In the genomic region with DNA sequence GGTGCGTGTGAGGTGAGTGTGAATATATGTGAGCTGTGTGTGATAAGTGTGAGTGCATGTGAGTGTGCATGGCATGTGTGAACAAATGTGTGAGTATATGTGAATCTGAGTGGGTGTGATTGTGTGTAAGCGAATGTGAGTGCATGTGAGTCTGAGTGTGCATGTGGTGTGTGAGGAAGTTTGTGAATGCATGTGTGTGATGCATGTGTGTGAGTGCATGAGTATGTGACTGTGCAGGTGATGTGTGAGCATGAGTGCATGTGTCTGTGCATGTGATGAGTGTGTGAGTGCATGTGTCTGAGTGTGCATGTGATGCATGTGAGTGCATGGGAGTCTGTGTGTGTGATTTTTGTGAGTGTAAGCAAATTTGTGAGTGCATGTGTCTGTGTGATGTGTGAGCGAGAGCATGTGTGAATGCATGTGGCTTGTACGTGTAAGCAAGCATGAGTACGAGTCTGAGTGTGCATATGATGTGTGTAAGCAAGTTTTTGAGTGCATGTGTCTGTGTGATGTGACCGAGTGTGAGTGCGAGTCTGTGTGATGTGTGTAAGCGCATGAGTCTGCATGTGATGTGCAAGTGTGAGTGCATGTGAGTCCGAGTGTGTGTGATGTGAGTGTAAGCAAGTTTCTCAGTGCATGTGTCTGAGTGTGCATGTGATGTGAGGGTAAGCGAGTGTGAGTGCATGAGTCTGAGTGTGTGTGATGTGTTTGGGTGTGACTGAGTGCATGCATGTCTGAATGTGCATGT, we compare ENCODE assay signal across 21 cellular contexts. TPM values are rescaled to one million over a fixed set of nuclear protein-coding genes. Genes with fewer than 3 reads are reported as not detected.
A peak's percentile ranks its signal among the peaks of the same experiment; 100 is the strongest.
DNase-seq lines count a peak whose midpoint lies in the region; ATAC-seq, FAIRE-seq and TF ChIP-seq lines count a peak whose summit lies in the region.
"Had no signal": no experiment of that assay in that cellular context is flagged by ENCODE, and none has a peak within 500 bp of the region (broad histone marks: within the 10 kb centered on the region; RNA-seq: fewer than 3 reads in every experiment).

No MANE protein-coding gene starts in this region.

- no peak for DNase-seq in HCT116 (ENCODE audit: low read depth, low spot score)
- DNase-seq in astrocyte (ENCODE audit: low read depth), result no peak
- peak in 1 of 2 donors; percentile 14 for DNase-seq in uterus
- no peak for DNase-seq in NCI-H524 (lab: John Stamatoyannopoulos, UW)
- no peak for DNase-seq in NCI-H2029 (lab: John Stamatoyannopoulos, UW)
- DNase-seq: activated CD4-positive, CD25-positive, alpha-beta regulatory T cell treated with anti-CD3 and anti-CD28 coated beads, Interleukin-2, amount 50 U/mL, for 72 hours; central memory CD4-positive, alpha-beta T cell; naive thymus-derived CD4-positive, alpha-beta T cell; NCI-H187; NCI-H526 had no signal

- TF ChIP-seq RAD21 in HCT116 (IDR thresholded peaks at IDR 0.05; ENCODE audit: low read depth), result no peak

- H3K9me3 Mint-ChIP-seq in astrocyte (ENCODE audit: unreplicated experiment), result no peaks in the 10 kb centered on the region
- H3K9me3 Mint-ChIP-seq: activated CD8-positive, alpha-beta T cell treated with anti-CD3 and anti-CD28 coated beads for 36 hours; activated naive CD4-positive, alpha-beta T cell treated with anti-CD3 and anti-CD28 coated beads, Interleukin-2, amount 50 U/mL, for 72 hours; activated T-helper 17 cell treated with anti-CD3 and anti-CD28 coated beads, Interleukin-2, amount 50 U/mL, for 72 hours; CD8-positive, alpha-beta T cell; dendritic cell treated with granulocyte-macrophage colony-stimulating factor and Interleukin-4, amounts not matched to agents 40 ng/mL and 50 ng/mL, for 4 days; naive thymus-derived CD4-positive, alpha-beta T cell; T-helper 1 cell treated with Interleukin-12 subunit alpha and Interleukin-12 subunit beta and Interleukin-4 antibody, amounts not matched to agents 30 μg/mL and 1 μg/mL, for 36 hours; type B pancreatic cell had no signal

- H3K27ac ChIP-seq in HCT116 (ENCODE audit: low read depth, low read length) (no peak overlapping the region), astrocyte (ENCODE audit: low read depth, low read length) (peak overlapping the region; percentile 84), muscle layer of colon (ENCODE audit: low read depth, low read length) (peak overlapping the region; percentile 16), uterus (peak overlapping the region; percentile 67 to 92)

- H3K36me3 ChIP-seq in HCT116 (ENCODE audit: control insufficient read depth in 1 of 2, insufficient read depth in 2 of 2, low read length in 2 of 2) (no peaks in the 10 kb centered on the region), astrocyte (ENCODE audit: insufficient read depth, low read length) (no peaks in the 10 kb centered on the region), muscle layer of colon (ENCODE audit: insufficient read depth, low read length) (no peaks in the 10 kb centered on the region), uterus (no peaks in the 10 kb centered on the region)
- H3K36me3 ChIP-seq: left lung had no signal

- H3K27me3 ChIP-seq in HCT116 (ENCODE audit: insufficient read depth, low read length) (peaks cover 9% of the 10 kb centered on the region; the same call in 1 of the 2 replicates), astrocyte (ENCODE audit: insufficient read depth, low read length) (no peaks in the 10 kb centered on the region), muscle layer of colon (ENCODE audit: control insufficient read depth in 1 of 2, insufficient read depth in 2 of 2, low read length in 2 of 2) (no peaks in the 10 kb centered on the region), uterus (no peaks in the 10 kb centered on the region)
- H3K27me3 ChIP-seq: left lung had no signal

- intact Hi-C loops in HCT116 (cut with micrococcal nuclease) (no loop called here), uterus (cut with DNase I; ENCODE audit: low total_unique reads) (loop anchor here (10.0 kb wide), 1 partner anchor 446 kb away; no protein-coding TSS in a partner anchor)

- POLR2A ChIA-PET in HCT116 (lab: Charles Lee), result no interaction called here

- RAD21 ChIA-PET in HCT116 (lab: Charles Lee; ENCODE audit: low non-redundant PET in 1 of 2, low total read pairs in 2 of 2, uncharacterized antibody in 2 of 2, unreplicated experiment in 2 of 2), result no interaction called here

- TF ChIP-seq CTCF in HCT116 (IDR thresholded peaks at IDR 0.05 in 2 of 3, conservative IDR thresholded peaks at IDR 0.05 in 1 of 3; ENCODE audit: borderline replicate concordance in 1 of 3, insufficient read depth in 1 of 3, low read depth in 2 of 3, low read length in 2 of 3) (no peak), astrocyte (IDR thresholded peaks at IDR 0.05; ENCODE audit: insufficient read depth, low read depth, low read length) (no peak), uterus (IDR thresholded peaks at IDR 0.05) (no peak)

- TF ChIP-seq POLR2A in HCT116 (IDR thresholded peaks at IDR 0.05; ENCODE audit: borderline replicate concordance, extremely low read depth, insufficient read depth, insufficient read length) (no peak), uterus (IDR thresholded peaks at IDR 0.05) (no peak)

- ATAC-seq in HCT116, result no peak
- no peak for ATAC-seq in GM21786 (IDR thresholded peaks at IDR 0.05; ENCODE audit: unreplicated experiment)

- H3K9me2 ChIP-seq in HCT116 (ENCODE audit: insufficient read depth), result no peaks in the 10 kb centered on the region

- H2AFZ ChIP-seq in HCT116 (ENCODE audit: low read depth, low read length, poor library complexity, severe bottlenecking) (no peak overlapping the region), astrocyte (ENCODE audit: low read depth, low read length) (no peak overlapping the region)

- H3K4me1 ChIP-seq in HCT116 (ENCODE audit: control insufficient read depth in 1 of 2, insufficient read depth in 2 of 2, low read length in 2 of 2) (peaks cover 10 to 19% of the 10 kb centered on the region in 2 experiments), astrocyte (ENCODE audit: insufficient read depth, low read length) (peaks cover 13% of the 10 kb centered on the region), muscle layer of colon (ENCODE audit: insufficient read depth, low read length) (peaks cover 50% of the 10 kb centered on the region), uterus (peaks cover 0 to 11% of the 10 kb centered on the region in 2 donors)

- no peaks in the 10 kb centered on the region for H3K36me3 Mint-ChIP-seq in astrocyte (ENCODE audit: low read depth, unreplicated experiment)
- H3K36me3 Mint-ChIP-seq: activated naive CD4-positive, alpha-beta T cell treated with anti-CD3 and anti-CD28 coated beads, Interleukin-2, amount 50 U/mL, for 72 hours; CD8-positive, alpha-beta T cell; naive thymus-derived CD4-positive, alpha-beta T cell; type B pancreatic cell had no signal

- FAIRE-seq in astrocyte (lab: Jason Lieb, UNC), result no peak
- FAIRE-seq: small intestine had no signal

- no TSS peak for BruUV-seq in HCT116 (replicated peaks; lab: Mats Ljungman, UMichigan)

- H3K9ac ChIP-seq in HCT116 (ENCODE audit: low read length) (no peak overlapping the region), astrocyte (ENCODE audit: low read length) (peak overlapping the region; percentile 64), muscle layer of colon (ENCODE audit: low read length) (no peak overlapping the region)

- H3K79me2 ChIP-seq in HCT116 (ENCODE audit: insufficient read depth, low read length) (no peaks in the 10 kb centered on the region), astrocyte (ENCODE audit: insufficient read depth, low read length) (no peaks in the 10 kb centered on the region)

- H3K4me3 ChIP-seq in HCT116 (replicated peaks in 1 of 2; ENCODE audit: low read depth in 1 of 2, low read length in 2 of 2) (0 out of 4 replicates have a peak overlapping the region, but pooled peaks of 1 of the 2 experiments have one; percentile 11), astrocyte (ENCODE audit: insufficient read depth, low read depth, low read length) (no peak overlapping the region), muscle layer of colon (ENCODE audit: low read depth in 1 of 2, low read length in 2 of 2) (peak overlapping the region in 1 of 2 donors; percentile 29), uterus (no peak overlapping the region)
- H3K4me3 ChIP-seq: left lung had no signal

- H3K4me2 ChIP-seq in HCT116 (ENCODE audit: low read length) (peak overlapping the region; percentile 62), astrocyte (ENCODE audit: low read length) (peak overlapping the region; percentile 71)

- H3K27me3 Mint-ChIP-seq in astrocyte (ENCODE audit: low read depth, unreplicated experiment), result no peaks in the 10 kb centered on the region
- H3K27me3 Mint-ChIP-seq: activated T-helper 17 cell treated with anti-CD3 and anti-CD28 coated beads, Interleukin-2, amount 50 U/mL, for 72 hours; naive thymus-derived CD4-positive, alpha-beta T cell had no signal

- no peaks in the 10 kb centered on the region for H4K20me1 ChIP-seq in HCT116 (ENCODE audit: insufficient read depth)
- no peaks in the 10 kb centered on the region for H4K20me1 ChIP-seq in astrocyte (ENCODE audit: insufficient read depth, low read length)

- CTCF ChIA-PET in HCT116 (lab: Charles Lee), result no interaction called here

- H3K27ac Mint-ChIP-seq in astrocyte (ENCODE audit: unreplicated experiment), result no peak overlapping the region
- H3K27ac Mint-ChIP-seq: activated CD8-positive, alpha-beta T cell treated with anti-CD3 and anti-CD28 coated beads for 36 hours; activated naive CD4-positive, alpha-beta T cell treated with anti-CD3 and anti-CD28 coated beads, Interleukin-2, amount 50 U/mL, for 72 hours; activated T-helper 17 cell treated with anti-CD3 and anti-CD28 coated beads, Interleukin-2, amount 50 U/mL, for 72 hours; CD8-positive, alpha-beta T cell; dendritic cell treated with granulocyte-macrophage colony-stimulating factor and Interleukin-4, amounts not matched to agents 40 ng/mL and 50 ng/mL, for 4 days; naive thymus-derived CD4-positive, alpha-beta T cell; T-helper 1 cell treated with Interleukin-12 subunit alpha and Interleukin-12 subunit beta and Interleukin-4 antibody, amounts not matched to agents 30 μg/mL and 1 μg/mL, for 36 hours; type B pancreatic cell had no signal

- no peaks in the 10 kb centered on the region for H3K9me3 ChIP-seq in HCT116 (ENCODE audit: control insufficient read depth in 1 of 2, insufficient read depth in 1 of 2, low read depth in 1 of 2, low read length in 2 of 2)
- H3K9me3 ChIP-seq in astrocyte (ENCODE audit: insufficient read depth, low read depth, low read length), result peaks cover 10% of the 10 kb centered on the region
- no peaks in the 10 kb centered on the region for H3K9me3 ChIP-seq in muscle layer of colon (ENCODE audit: low read length)
- no peaks in the 10 kb centered on the region for H3K9me3 ChIP-seq in uterus

- H3K4me1 Mint-ChIP-seq in astrocyte (ENCODE audit: low read depth, unreplicated experiment), result peaks cover 8% of the 10 kb centered on the region
- H3K4me1 Mint-ChIP-seq: activated T-helper 17 cell treated with anti-CD3 and anti-CD28 coated beads, Interleukin-2, amount 50 U/mL, for 72 hours; naive thymus-derived CD4-positive, alpha-beta T cell had no signal

- H3K4me3 Mint-ChIP-seq in astrocyte (ENCODE audit: unreplicated experiment), result no peak overlapping the region
- H3K4me3 Mint-ChIP-seq: activated CD8-positive, alpha-beta T cell treated with anti-CD3 and anti-CD28 coated beads for 36 hours; activated T-helper 17 cell treated with anti-CD3 and anti-CD28 coated beads, Interleukin-2, amount 50 U/mL, for 72 hours; CD8-positive, alpha-beta T cell; dendritic cell treated with granulocyte-macrophage colony-stimulating factor and Interleukin-4, amounts not matched to agents 40 ng/mL and 50 ng/mL, for 4 days; naive thymus-derived CD4-positive, alpha-beta T cell; T-helper 1 cell treated with Interleukin-12 subunit alpha and Interleukin-12 subunit beta and Interleukin-4 antibody, amounts not matched to agents 30 μg/mL and 1 μg/mL, for 36 hours; type B pancreatic cell had no signal

RNA-seq across cellular contexts. Expression of a gene that starts 43.3 kb away (rescaled TPM):
- total RNA-seq in HCT116 (2021; ENCODE audit: unreplicated experiment) (42.2 TPM), astrocyte (76.1 and 88.3 TPM in 2 replicates), uterus (100 to 1,000 TPM in 1 of 4 donors, 10 to 100 TPM in 3; 45.0 to 139 (median 60.8) TPM)
- 17.7 and 25.7 TPM in 2 replicates for polyA plus RNA-seq in HCT116 (2012)
